ENCODE assay signal across 8 cellular contexts in the genomic region with DNA sequence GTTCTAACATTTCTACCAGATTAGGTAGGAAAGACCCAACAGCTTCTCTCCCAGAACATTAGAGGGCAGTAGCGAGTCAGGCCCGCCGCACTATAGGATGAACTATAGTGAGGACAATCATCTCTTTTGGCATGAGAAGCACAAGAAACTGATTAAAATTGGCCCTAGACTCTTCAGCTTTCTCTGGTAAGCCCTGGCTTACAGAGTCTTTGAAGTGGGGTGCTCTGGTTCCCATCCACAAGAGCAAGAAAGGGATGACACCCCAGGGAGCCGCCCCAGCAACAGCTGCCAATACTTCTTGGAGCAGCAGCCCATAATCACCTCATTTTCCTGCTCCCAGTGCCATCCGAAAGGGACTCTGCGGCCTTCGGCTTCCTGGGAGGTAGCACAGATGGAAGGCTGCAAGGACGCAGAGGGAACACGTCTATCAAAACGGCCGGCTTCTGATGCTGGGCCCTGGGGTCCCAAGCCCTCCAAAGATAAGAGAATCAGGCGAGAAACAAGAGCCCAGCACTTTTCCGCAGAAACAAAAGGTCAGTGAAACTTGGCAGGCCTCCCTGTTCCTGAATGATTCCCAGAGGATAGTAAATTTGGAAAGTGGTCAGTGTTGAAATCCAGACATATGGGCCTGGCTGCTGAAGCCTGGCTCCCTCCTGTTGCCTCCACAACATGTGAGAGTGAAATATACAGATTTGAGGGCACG.
DNase-seq lines count a peak whose midpoint lies in the region; ATAC-seq and TF ChIP-seq lines count a peak whose summit lies in the region.

No MANE protein-coding gene starts in this region.

- H3K36me3 ChIP-seq in suprapubic skin: no peaks in the 10 kb centered on the region

- ATAC-seq in GM19328 (IDR thresholded peaks at IDR 0.05; ENCODE audit: unreplicated experiment) (no peak), HG02623 (IDR thresholded peaks at IDR 0.05; ENCODE audit: unreplicated experiment) (no peak)

- no peak for TF ChIP-seq POLR2A in suprapubic skin (IDR thresholded peaks at IDR 0.05)

- H3K4me3 ChIP-seq in suprapubic skin: no peak overlapping the region

- H3K27ac ChIP-seq in suprapubic skin: peak overlapping the region; percentile 25

- H3K27me3 ChIP-seq in suprapubic skin: peaks cover 3% of the 10 kb centered on the region

- H3K4me1 ChIP-seq in suprapubic skin: peaks cover 6% of the 10 kb centered on the region

- no peaks in the 10 kb centered on the region for H3K9me3 ChIP-seq in suprapubic skin

- peak in 1 of 2 donors; percentile 86 for TF ChIP-seq CTCF in suprapubic skin (IDR thresholded peaks at IDR 0.05)

- in situ Hi-C loops in KBM-7 (cut with MboI; ENCODE audit: low pct_unique_long_range_greater_than_20kb, low sequenced_read_pairs): no loop called here

- 50% methylated on average over 14 of the region's 14 CpGs for WGBS in suprapubic skin

- TF ChIP-seq EP300 in suprapubic skin (IDR thresholded peaks at IDR 0.05): no peak

- DNase-seq in ELF-1 (ENCODE audit: low read depth, low spot score) (peak; percentile 46), KBM-7 (peak; percentile 37), SKM-1 treated with dmso at 0.1 percent for 144 hours (lab: John Stamatoyannopoulos, UW; ENCODE audit: unreplicated experiment) (peak; percentile 2), ecto neural progenitor cell (ENCODE audit: low spot score) (peak; percentile 60), medulla oblongata (ENCODE audit: extremely low spot score) (peak; percentile 66), suprapubic skin (ENCODE audit: low spot score in 2 of 2) (no peak)

Comparison
In these comparisons a context has a peak if more than half of its experiments do, and no peak if none do; other contexts are left out.
1. DNase-seq: peak in ELF-1 (single experiment), KBM-7 (single experiment), SKM-1 treated with dmso at 0.1 percent for 144 hours (single experiment), ecto neural progenitor cell (single experiment) and medulla oblongata (single experiment); none in suprapubic skin (0 of 2).